8 cellular contexts compared by ENCODE assay signal in genomic region chr18:5294618-5295230, GRCh38. TPM values are rescaled to one million over a fixed set of nuclear protein-coding genes. Genes with fewer than 3 reads are reported as not detected.
DNase-seq lines count a peak whose midpoint lies in the region; ATAC-seq and TF ChIP-seq lines count a peak whose summit lies in the region.

No MANE protein-coding gene starts in this region.

- H3K79me1 ChIP-seq in trophoblast cell (ENCODE audit: low read length): peaks cover 16% of the 10 kb centered on the region

- H2BK5ac ChIP-seq in trophoblast cell (ENCODE audit: low read depth, low read length, poor library complexity): peak overlapping the region; percentile 70

- H3K14ac ChIP-seq in trophoblast cell (ENCODE audit: low read length): peak overlapping the region; percentile 69

- peak overlapping the region; percentile 93 for H4K8ac ChIP-seq in trophoblast cell (ENCODE audit: low read depth, low read length)

- no peaks in the 10 kb centered on the region for H3K27me3 Mint-ChIP-seq in CD4-positive, alpha-beta T cell
- peaks cover 8% of the 10 kb centered on the region for H3K27me3 Mint-ChIP-seq in glutamatergic neuron (ENCODE audit: unreplicated experiment)

- H2BK12ac ChIP-seq in trophoblast cell (ENCODE audit: low read length): no peak overlapping the region

- CTCF ChIA-PET in CD4-positive, alpha-beta T cell (lab: Charles Lee): interaction anchor here (0.6 to 1.7 kb wide), 4 partner anchors 10 to 59 kb away, joined by 3 to 4 read pairs (median 3); no protein-coding TSS in a partner anchor

- H4K91ac ChIP-seq in trophoblast cell (ENCODE audit: low read depth, low read length): peak overlapping the region; percentile 79

- intact Hi-C loops in CD4-positive, alpha-beta T cell (cut with DNase I, micrococcal nuclease): loop anchor here (2.0 to 10.0 kb wide), 5 partner anchors 56 to 220 kb away; no protein-coding TSS in a partner anchor

- TF ChIP-seq EP300 in upper lobe of left lung (IDR thresholded peaks at IDR 0.05): no peak

- H3K4me1 Mint-ChIP-seq in CD4-positive, alpha-beta T cell (ENCODE audit: low read depth): peaks cover 52% of the 10 kb centered on the region
- H3K4me1 Mint-ChIP-seq in glutamatergic neuron (ENCODE audit: low read depth, unreplicated experiment): peaks cover 5% of the 10 kb centered on the region

- WGBS in trophoblast cell (ENCODE audit: extremely low coverage, insufficient coverage, insufficient read length): no CpG with 5 or more reads among the region's 54 CpGs
- WGBS in upper lobe of left lung, 2 donors: 0% methylated on average over 19 of the region's 54 CpGs; no CpG with 5 or more reads in 1 of the 2 donors

- no peak for TF ChIP-seq CTCF in CD4-positive, alpha-beta T cell (IDR thresholded peaks at IDR 0.05)
- TF ChIP-seq CTCF in HL-60 (IDR thresholded peaks at IDR 0.05; ENCODE audit: insufficient read depth, low read length) (no peak), glutamatergic neuron (IDR thresholded peaks at IDR 0.05; ENCODE audit: partially characterized antibody, unreplicated experiment) (no peak), upper lobe of left lung (IDR thresholded peaks at IDR 0.05) (no peak)

- peak overlapping the region; percentile 93 for H3K27ac ChIP-seq in CD4-positive, alpha-beta T cell (ENCODE audit: low read depth, low read length)
- H3K27ac ChIP-seq in HL-60 (replicated peaks) (peak overlapping the region; percentile 96), trophoblast cell (ENCODE audit: low read depth, low read length) (peak overlapping the region; percentile 89), upper lobe of left lung (peak overlapping the region; percentile 92 to 99 (median 96))

- H2BK120ac ChIP-seq in trophoblast cell (ENCODE audit: insufficient read depth, low read length, poor library complexity): peak overlapping the region; percentile 55

- H3K27ac Mint-ChIP-seq in CD4-positive, alpha-beta T cell: peak overlapping the region; percentile 100
- peak overlapping the region; percentile 86 for H3K27ac Mint-ChIP-seq in glutamatergic neuron (ENCODE audit: unreplicated experiment)

- H3K9me3 ChIP-seq in CD4-positive, alpha-beta T cell (ENCODE audit: control insufficient read depth, low read length): no peaks in the 10 kb centered on the region
- peaks cover 1% of the 10 kb centered on the region for H3K9me3 ChIP-seq in trophoblast cell (ENCODE audit: insufficient read depth, low read depth, low read length)
- no peaks in the 10 kb centered on the region for H3K9me3 ChIP-seq in upper lobe of left lung

- H3K36me3 ChIP-seq in trophoblast cell (ENCODE audit: control insufficient read depth in 1 of 2, insufficient read depth in 2 of 2, low read length in 2 of 2) (peaks cover 11% of the 10 kb centered on the region in 2 experiments), upper lobe of left lung (peaks cover 6 to 20% (median 12%) of the 10 kb centered on the region in 4 donors)

- peak overlapping the region; percentile 90 for H3K9ac ChIP-seq in trophoblast cell (ENCODE audit: low read length)

- ATAC-seq in CD4-positive, alpha-beta T cell (ENCODE audit: poor library complexity): peak; percentile 24
- peak; percentile 4 for ATAC-seq in GM19463 (IDR thresholded peaks at IDR 0.05; ENCODE audit: unreplicated experiment)
- ATAC-seq in upper lobe of left lung (ENCODE audit: low FRiP score in 2 of 2): peak; percentile 21 to 44

- no peaks in the 10 kb centered on the region for H3K27me3 ChIP-seq in CD4-positive, alpha-beta T cell (ENCODE audit: control insufficient read depth, insufficient read depth, low read length)
- H3K27me3 ChIP-seq in HL-60 (ENCODE audit: insufficient read depth, poor library complexity, severe bottlenecking) (no peaks in the 10 kb centered on the region), trophoblast cell (ENCODE audit: insufficient read depth, low read length) (no peaks in the 10 kb centered on the region), upper lobe of left lung (no peaks in the 10 kb centered on the region)

- H3K4me1 ChIP-seq in trophoblast cell (ENCODE audit: control insufficient read depth in 1 of 2, insufficient read depth in 2 of 2, low read length in 2 of 2) (peaks cover 0 to 5% of the 10 kb centered on the region in 2 experiments), upper lobe of left lung (peaks cover 9 to 16% (median 14%) of the 10 kb centered on the region in 4 donors)

- peak; percentile 48 to 68 (median 60) for DNase-seq in CD4-positive, alpha-beta T cell
- DNase-seq in HL-60 (ENCODE audit: low read depth in 1 of 2, low spot score in 1 of 2) (peak; percentile 63 to 82), glutamatergic neuron (peak; percentile 65), trophoblast cell (peak; percentile 71 to 75), upper lobe of left lung (peak; percentile 61 to 85)
- DNase-seq in activated gamma-delta T cell treated with anti-CD3 and anti-CD28 coated beads, Interleukin-2, amount 50 U/mL, for 16 hours (ENCODE audit: low read depth): peak; percentile 33

- H3K4me3 ChIP-seq in HL-60 (replicated peaks; ENCODE audit: insufficient read depth, low read length): peak overlapping the region; percentile 66
- peak overlapping the region; percentile 84 for H3K4me3 ChIP-seq in trophoblast cell (ENCODE audit: low read depth, low read length)
- peak overlapping the region; percentile 83 to 93 (median 89) for H3K4me3 ChIP-seq in upper lobe of left lung

- H4K12ac ChIP-seq in trophoblast cell (ENCODE audit: low read depth, low read length): peak overlapping the region; percentile 89

- peaks cover 12% of the 10 kb centered on the region for H3K79me2 ChIP-seq in trophoblast cell (ENCODE audit: control insufficient read depth, insufficient read depth, low read length, poor library complexity)

- POLR2A ChIA-PET in CD4-positive, alpha-beta T cell (lab: Charles Lee): interaction anchor here (0.6 to 6.5 kb wide), 36 partner anchors 8 to 1846 kb away, joined by 3 to 459 read pairs (median 5); partner anchors contain the start of genes AKAIN1 and EPB41L3

- no peaks in the 10 kb centered on the region for H3K9me3 Mint-ChIP-seq in CD4-positive, alpha-beta T cell
- H3K9me3 Mint-ChIP-seq in glutamatergic neuron (ENCODE audit: unreplicated experiment): peaks cover 16% of the 10 kb centered on the region

- peak overlapping the region; percentile 65 for H3K4ac ChIP-seq in trophoblast cell (ENCODE audit: low read depth, low read length)

- H3K36me3 Mint-ChIP-seq in CD4-positive, alpha-beta T cell (ENCODE audit: low read depth): peaks cover 45% of the 10 kb centered on the region
- H3K36me3 Mint-ChIP-seq in glutamatergic neuron (ENCODE audit: unreplicated experiment): peaks cover 12% of the 10 kb centered on the region

- peak overlapping the region; percentile 39 for H3K18ac ChIP-seq in trophoblast cell (ENCODE audit: low read length)

- H2AK5ac ChIP-seq in trophoblast cell (ENCODE audit: low read length): peak overlapping the region; percentile 26

- H3K4me2 ChIP-seq in trophoblast cell (ENCODE audit: low read length): peak overlapping the region; percentile 94

- no peak overlapping the region for H3K23ac ChIP-seq in trophoblast cell (ENCODE audit: low read length)

- H2AFZ ChIP-seq in trophoblast cell (ENCODE audit: insufficient read depth, low read length, poor library complexity): peak overlapping the region; percentile 56

- H3K4me3 Mint-ChIP-seq in CD4-positive, alpha-beta T cell: peak overlapping the region; percentile 98
- H3K4me3 Mint-ChIP-seq in glutamatergic neuron (ENCODE audit: unreplicated experiment): peak overlapping the region; percentile 83

- TF ChIP-seq POLR2A in Raji (IDR thresholded peaks at IDR 0.05; ENCODE audit: insufficient read depth, low read depth, low read length): peak; percentile 76
- TF ChIP-seq POLR2A in upper lobe of left lung (IDR thresholded peaks at IDR 0.05): peak in 3 of 4 donors; percentile 9 to 53 (median 52)

RNA-seq across cellular contexts. Expression of gene ZBTB14, which starts 0.8 kb away (rescaled TPM):
- total RNA-seq in CD4-positive, alpha-beta T cell: 10 to 100 TPM; 26.6 to 27.4 TPM
- 9.1 TPM for total RNA-seq in glutamatergic neuron (ENCODE audit: unreplicated experiment)
- polyA plus RNA-seq in trophoblast cell (2013): 9.0 and 9.2 TPM in 2 replicates
- total RNA-seq in upper lobe of left lung: 10 to 100 TPM in 3 of 6 donors, 1 to 10 TPM in 3; 6.3 to 16.5 (median 10.5) TPM

Comparison
In these comparisons a context has a peak if more than half of its experiments do, and no peak if none do; other contexts are left out.
1. Peak in every context shown above with its lines: DNase-seq, ATAC-seq, H3K4me3 ChIP-seq and H3K27ac ChIP-seq.